15 cellular contexts compared by ENCODE assay signal in the genomic region with DNA sequence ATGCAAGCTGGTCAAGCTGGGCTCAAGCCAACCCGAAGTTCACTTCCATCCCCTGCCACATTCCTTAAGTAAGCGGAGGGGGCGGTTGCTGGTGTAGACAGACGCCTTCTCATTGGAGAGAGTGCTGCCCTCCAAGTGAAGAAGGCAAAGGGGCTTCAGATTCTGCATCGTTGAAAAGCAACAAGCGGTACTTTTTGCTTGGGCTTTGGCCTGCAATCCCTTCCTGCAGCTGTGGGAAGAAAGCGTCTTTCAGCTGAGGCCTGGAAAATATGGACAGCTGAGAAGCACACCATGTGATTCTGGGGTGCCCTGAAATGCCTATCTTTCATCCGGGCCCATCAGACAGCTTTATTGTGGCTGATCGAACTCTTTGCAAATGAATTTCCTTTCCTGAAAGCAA.
"Had no signal": no experiment of that assay in that cellular context is flagged by ENCODE, and none has a peak within 500 bp of the region (broad histone marks: within the 10 kb centered on the region; RNA-seq: fewer than 3 reads in every experiment).

No MANE protein-coding gene starts in this region.

- H3K4me3 Mint-ChIP-seq: activated CD4-positive, alpha-beta memory T cell treated with anti-CD3 and anti-CD28 coated beads for 36 hours; activated naive CD4-positive, alpha-beta T cell treated with anti-CD3 and anti-CD28 coated beads, Interleukin-2, amount 50 U/mL, for 24 hours; activated T-cell treated with anti-CD3 and anti-CD28 coated beads, Interleukin-2, amount 50 U/mL, for 4 hours; central memory CD8-positive, alpha-beta T cell; stimulated activated effector memory CD8-positive, alpha-beta T cell treated with anti-CD3 and anti-CD28 coated beads, Interleukin-12 subunit alpha, Interleukin-12 subunit beta, amount 100 ng/mL, for 72 hours had no signal

- H3K4me1 Mint-ChIP-seq: activated naive CD4-positive, alpha-beta T cell treated with anti-CD3 and anti-CD28 coated beads, Interleukin-2, amount 50 U/mL, for 24 hours; central memory CD8-positive, alpha-beta T cell; stimulated activated effector memory CD8-positive, alpha-beta T cell treated with anti-CD3 and anti-CD28 coated beads, Interleukin-12 subunit alpha, Interleukin-12 subunit beta, amount 100 ng/mL, for 72 hours had no signal

- H3K27me3 Mint-ChIP-seq: activated CD4-positive, alpha-beta memory T cell treated with anti-CD3 and anti-CD28 coated beads for 36 hours had no signal

- H3K9me3 ChIP-seq: adrenal gland, body of pancreas, gastrocnemius medialis, ovary, uterus had no signal

- H3K27ac Mint-ChIP-seq: activated CD4-positive, alpha-beta memory T cell treated with anti-CD3 and anti-CD28 coated beads for 36 hours; activated naive CD4-positive, alpha-beta T cell treated with anti-CD3 and anti-CD28 coated beads, Interleukin-2, amount 50 U/mL, for 24 hours; stimulated activated effector memory CD8-positive, alpha-beta T cell treated with anti-CD3 and anti-CD28 coated beads, Interleukin-12 subunit alpha, Interleukin-12 subunit beta, amount 100 ng/mL, for 72 hours had no signal

- H3K4me3 ChIP-seq: adrenal gland, body of pancreas, gastrocnemius medialis, ovary, tibial nerve, uterus had no signal

- H3K4me1 ChIP-seq: adrenal gland, body of pancreas, gastrocnemius medialis, uterus had no signal

- ATAC-seq: activated T-cell treated with anti-CD3 and anti-CD28 coated beads, Interleukin-2, amount 50 U/mL, for 4 hours; body of pancreas; gastrocnemius medialis; SK-N-SH treated with all-trans-retinoic acid at 6 μM for 48 hours; stimulated activated effector memory CD8-positive, alpha-beta T cell treated with anti-CD3 and anti-CD28 coated beads, Interleukin-12 subunit alpha, Interleukin-12 subunit beta, amount 100 ng/mL, for 72 hours had no signal

- H3K27me3 ChIP-seq: body of pancreas, gastrocnemius medialis, ovary, tibial nerve, uterus had no signal

- H3K27ac ChIP-seq: adrenal gland, body of pancreas, gastrocnemius medialis, ovary, tibial nerve, uterus had no signal

- H3K9me3 Mint-ChIP-seq: activated naive CD4-positive, alpha-beta T cell treated with anti-CD3 and anti-CD28 coated beads, Interleukin-2, amount 50 U/mL, for 24 hours; activated T-cell treated with anti-CD3 and anti-CD28 coated beads, Interleukin-2, amount 50 U/mL, for 4 hours; central memory CD8-positive, alpha-beta T cell; stimulated activated effector memory CD8-positive, alpha-beta T cell treated with anti-CD3 and anti-CD28 coated beads, Interleukin-12 subunit alpha, Interleukin-12 subunit beta, amount 100 ng/mL, for 72 hours had no signal

- H3K36me3 ChIP-seq: adrenal gland, gastrocnemius medialis, ovary, tibial nerve, uterus had no signal

- H3K36me3 Mint-ChIP-seq: activated CD4-positive, alpha-beta memory T cell treated with anti-CD3 and anti-CD28 coated beads for 36 hours; activated naive CD4-positive, alpha-beta T cell treated with anti-CD3 and anti-CD28 coated beads, Interleukin-2, amount 50 U/mL, for 24 hours; stimulated activated effector memory CD8-positive, alpha-beta T cell treated with anti-CD3 and anti-CD28 coated beads, Interleukin-12 subunit alpha, Interleukin-12 subunit beta, amount 100 ng/mL, for 72 hours had no signal

- DNase-seq: activated CD4-positive, alpha-beta memory T cell treated with anti-CD3 and anti-CD28 coated beads for 36 hours; activated CD4-positive, alpha-beta T cell treated with anti-CD3 and anti-CD28 coated beads for 1 hour; activated effector memory CD4-positive, alpha-beta T cell treated with Interleukin-2 at 50 U/mL for 16 hours; activated T-cell treated with anti-CD3 and anti-CD28 coated beads, Interleukin-2, amount 50 U/mL, for 4 hours; adrenal gland; body of pancreas; gastrocnemius medialis; kidney glomerular epithelial cell; uterus had no signal
